21 cellular contexts compared by ENCODE assay signal in genomic region chr3:106088899-106089298, GRCh38.
DNase-seq lines count a peak whose midpoint lies in the region; ATAC-seq and TF ChIP-seq lines count a peak whose summit lies in the region.
"Had no signal": no experiment of that assay in that cellular context is flagged by ENCODE, and none has a peak within 500 bp of the region (broad histone marks: within the 10 kb centered on the region; RNA-seq: fewer than 3 reads in every experiment).

No MANE protein-coding gene starts in this region.

- intact Hi-C loops in head of caudate nucleus (cut with DNase I), result no loop called here

- H3K4me1 Mint-ChIP-seq in activated naive CD4-positive, alpha-beta T cell treated with anti-CD3 and anti-CD28 coated beads, Interleukin-2, amount 50 U/mL, for 24 hours, result peaks cover 7% of the 10 kb centered on the region
- peaks cover 18% of the 10 kb centered on the region for H3K4me1 Mint-ChIP-seq in mesothelial cell of epicardium
- H3K4me1 Mint-ChIP-seq: CD14-positive monocyte, GM23338 had no signal

- peak overlapping the region; percentile 10 for H3K27ac Mint-ChIP-seq in activated naive CD4-positive, alpha-beta T cell treated with anti-CD3 and anti-CD28 coated beads, Interleukin-2, amount 50 U/mL, for 24 hours
- H3K27ac Mint-ChIP-seq in mesothelial cell of epicardium, result peak overlapping the region; percentile 76
- H3K27ac Mint-ChIP-seq: CD14-positive monocyte; CD4-positive, alpha-beta T cell; GM23338; H9 had no signal

- no peak overlapping the region for H3K4me3 Mint-ChIP-seq in activated naive CD4-positive, alpha-beta T cell treated with anti-CD3 and anti-CD28 coated beads, Interleukin-2, amount 50 U/mL, for 24 hours
- H3K4me3 Mint-ChIP-seq in mesothelial cell of epicardium, result no peak overlapping the region
- H3K4me3 Mint-ChIP-seq: CD14-positive monocyte; CD4-positive, alpha-beta T cell; CD8-positive, alpha-beta memory T cell; GM23338; H9 had no signal

- DNase-seq in activated naive CD4-positive, alpha-beta T cell treated with anti-CD3 and anti-CD28 coated beads, Interleukin-2, amount 50 U/mL, for 16 hours, result no peak
- DNase-seq in mesothelial cell of epicardium (ENCODE audit: low spot score in 2 of 2, unreplicated experiment in 2 of 2), result no peak
- DNase-seq in MV-4-11 (lab: John Stamatoyannopoulos, UW), result no peak
- DNase-seq in head of caudate nucleus, result no peak
- DNase-seq: 8988T; ACHN; AML-193; CD4-positive, alpha-beta T cell; CD8-positive, alpha-beta memory T cell; DMS 273 treated with DMSO at 0.1 percent for 48 hours; DMS79; EL; GDM1; H9 had no signal

- no peaks in the 10 kb centered on the region for H3K9me3 Mint-ChIP-seq in activated naive CD4-positive, alpha-beta T cell treated with anti-CD3 and anti-CD28 coated beads, Interleukin-2, amount 50 U/mL, for 24 hours
- peaks cover 15% of the 10 kb centered on the region for H3K9me3 Mint-ChIP-seq in mesothelial cell of epicardium
- H3K9me3 Mint-ChIP-seq: CD4-positive, alpha-beta T cell had no signal

- no peaks in the 10 kb centered on the region for H3K27me3 Mint-ChIP-seq in activated naive CD4-positive, alpha-beta T cell treated with anti-CD3 and anti-CD28 coated beads, Interleukin-2, amount 50 U/mL, for 24 hours
- no peaks in the 10 kb centered on the region for H3K27me3 Mint-ChIP-seq in mesothelial cell of epicardium (ENCODE audit: low read depth)
- H3K27me3 Mint-ChIP-seq: CD4-positive, alpha-beta T cell had no signal

- no peaks in the 10 kb centered on the region for H3K36me3 Mint-ChIP-seq in activated naive CD4-positive, alpha-beta T cell treated with anti-CD3 and anti-CD28 coated beads, Interleukin-2, amount 50 U/mL, for 24 hours
- peaks cover 5% of the 10 kb centered on the region for H3K36me3 Mint-ChIP-seq in mesothelial cell of epicardium
- H3K36me3 Mint-ChIP-seq: CD14-positive monocyte had no signal

- no peak for TF ChIP-seq CTCF in mesothelial cell of epicardium (IDR thresholded peaks at IDR 0.05; ENCODE audit: unreplicated experiment)

- ATAC-seq in GM19324 (IDR thresholded peaks at IDR 0.05; ENCODE audit: low FRiP score, unreplicated experiment), result peak; percentile 53
- ATAC-seq: A549, GM12878, GM23338, HCT116 had no signal
